Comparison of ENCODE assay signal across 8 cellular contexts in genomic region chr1:13730751-13731482, GRCh38.
DNase-seq lines count a peak whose midpoint lies in the region; ATAC-seq and TF ChIP-seq lines count a peak whose summit lies in the region.

No MANE protein-coding gene starts in this region.

- no peaks in the 10 kb centered on the region for H4K20me1 ChIP-seq in KMS-11 (ENCODE audit: insufficient read depth)

- H3K27ac ChIP-seq in KMS-11, result peak overlapping the region; percentile 95

- peak overlapping the region; percentile 61 for H3K9ac ChIP-seq in KMS-11

- H3K4me1 ChIP-seq in KMS-11 (ENCODE audit: low read depth, poor library complexity, severe bottlenecking), result peaks cover 47% of the 10 kb centered on the region
- no peaks in the 10 kb centered on the region for H3K4me1 ChIP-seq in HAP-1

- peak overlapping the region; percentile 62 for H3K4me3 ChIP-seq in KMS-11 (IDR thresholded peaks at IDR 0.05; ENCODE audit: insufficient read depth, low read depth, low read length)
- no peak overlapping the region for H3K4me3 ChIP-seq in HAP-1

- DNase-seq in GF-D8 (lab: John Stamatoyannopoulos, UW) (peak; percentile 81), germinal center (ENCODE audit: low spot score) (peak; percentile 90), HAP-1 (ENCODE audit: low spot score in 2 of 2) (no peak), NCI-H128 (lab: John Stamatoyannopoulos, UW; ENCODE audit: unreplicated experiment) (no peak)
- DNase-seq in activated CD8-positive, alpha-beta memory T cell treated with anti-CD3 and anti-CD28 coated beads for 48 hours (ENCODE audit: low read depth in 2 of 3, low spot score in 2 of 3), result peak in 2 of 3 experiments; percentile 48 to 61
- DNase-seq in stimulated activated CD4-positive, alpha-beta T cell treated with anti-CD3 and anti-CD28 coated beads, Interleukin-4, amount 100 ng/mL, for 48 hours (ENCODE audit: low read depth in 2 of 2), result peak; percentile 59 to 72

- peak; percentile 89 for ATAC-seq in GM21390 (IDR thresholded peaks at IDR 0.05; ENCODE audit: unreplicated experiment)

- H2AFZ ChIP-seq in KMS-11 (ENCODE audit: low read depth), result peak overlapping the region; percentile 20; the same call in 1 of the 2 replicates

- no peaks in the 10 kb centered on the region for H3K27me3 ChIP-seq in KMS-11 (ENCODE audit: insufficient read depth, low read depth)
- no peaks in the 10 kb centered on the region for H3K27me3 ChIP-seq in HAP-1 (ENCODE audit: low read depth)

- in situ Hi-C loops in HAP-1 (cut with MboI; ENCODE audit: low sequenced_read_pairs), result no loop called here

- H3K36me3 ChIP-seq in KMS-11 (ENCODE audit: insufficient read depth), result no peaks in the 10 kb centered on the region
- no peaks in the 10 kb centered on the region for H3K36me3 ChIP-seq in HAP-1 (replicated peaks)

- no peak for TF ChIP-seq CTCF in KMS-11 (conservative IDR thresholded peaks at IDR 0.05; ENCODE audit: low read depth, low read length)

- H3K4me2 ChIP-seq in KMS-11, result peak overlapping the region; percentile 89

- peaks cover 13% of the 10 kb centered on the region; the same call in 1 of the 2 replicates for H3K79me2 ChIP-seq in KMS-11 (ENCODE audit: insufficient read depth, low read depth)

- no peaks in the 10 kb centered on the region for H3K9me3 ChIP-seq in HAP-1

Comparison
In these comparisons a context has a peak if more than half of its experiments do, and no peak if none do; other contexts are left out.
1. DNase-seq: peak in GF-D8 (single experiment), activated CD8-positive, alpha-beta memory T cell treated with anti-CD3 and anti-CD28 coated beads for 48 hours (2 of 3), germinal center (single experiment) and stimulated activated CD4-positive, alpha-beta T cell treated with anti-CD3 and anti-CD28 coated beads, Interleukin-4, amount 100 ng/mL, for 48 hours (2 of 2); none in HAP-1 (0 of 2) and NCI-H128 (single experiment).